Comparison of ENCODE assay signal across 1 cellular context in the genomic region with DNA sequence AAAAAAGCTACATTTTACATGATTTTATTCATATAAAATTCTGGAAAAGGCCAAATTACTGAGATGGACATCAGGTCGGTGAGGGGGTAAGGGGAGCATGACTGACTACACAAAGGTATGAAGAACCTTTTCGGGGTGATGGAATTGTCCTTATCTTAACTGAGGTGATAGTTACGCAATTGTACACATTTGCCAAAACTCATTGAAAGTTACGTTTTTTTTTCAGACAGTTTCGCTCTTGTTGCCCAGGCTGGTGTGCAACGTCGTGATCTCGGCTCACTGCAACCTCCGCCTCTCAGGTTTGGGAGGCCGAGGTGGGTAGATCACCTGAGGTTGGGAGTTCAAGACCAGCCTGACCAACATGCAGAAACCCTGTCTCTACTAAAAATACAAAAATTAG.
A peak's percentile ranks its signal among the peaks of the same experiment; 100 is the strongest.
TF ChIP-seq lines count a peak whose summit lies in the region.

No MANE protein-coding gene starts in this region.

TF ChIP-seq in K562, 482 proteins besides CTCF, POLR2A, EP300 and RAD21:
- TF ChIP-seq SRSF9 (IDR thresholded peaks at IDR 0.05; ENCODE audit: borderline replicate concordance, low read depth, low read length) (no peak), CEBPG (CRISPR knock-in tag; IDR thresholded peaks at IDR 0.05) (peak; percentile 8; the same call in 1 of the 2 replicates), CEBPG (tag; conservative IDR thresholded peaks at IDR 0.05 in 1 of 2, IDR thresholded peaks at IDR 0.05 in 1 of 2) (peak; percentile 40 to 41; a peak in 3 of 4 replicates), BMI1 (IDR thresholded peaks at IDR 0.05; ENCODE audit: low read length) (no peak), CEBPB (tag; IDR thresholded peaks at IDR 0.05) (peak; percentile 81), PHF20 (IDR thresholded peaks at IDR 0.05; ENCODE audit: partially characterized antibody) (no peak)
- TF ChIP-seq, protein P1, sequence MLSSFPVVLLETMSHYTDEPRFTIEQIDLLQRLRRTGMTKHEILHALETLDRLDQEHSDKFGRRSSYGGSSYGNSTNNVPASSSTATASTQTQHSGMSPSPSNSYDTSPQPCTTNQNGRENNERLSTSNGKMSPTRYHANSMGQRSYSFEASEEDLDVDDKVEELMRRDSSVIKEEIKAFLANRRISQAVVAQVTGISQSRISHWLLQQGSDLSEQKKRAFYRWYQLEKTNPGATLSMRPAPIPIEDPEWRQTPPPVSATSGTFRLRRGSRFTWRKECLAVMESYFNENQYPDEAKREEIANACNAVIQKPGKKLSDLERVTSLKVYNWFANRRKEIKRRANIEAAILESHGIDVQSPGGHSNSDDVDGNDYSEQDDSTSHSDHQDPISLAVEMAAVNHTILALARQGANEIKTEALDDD (IDR thresholded peaks at IDR 0.05), result no peak
- TF ChIP-seq, protein P2, sequence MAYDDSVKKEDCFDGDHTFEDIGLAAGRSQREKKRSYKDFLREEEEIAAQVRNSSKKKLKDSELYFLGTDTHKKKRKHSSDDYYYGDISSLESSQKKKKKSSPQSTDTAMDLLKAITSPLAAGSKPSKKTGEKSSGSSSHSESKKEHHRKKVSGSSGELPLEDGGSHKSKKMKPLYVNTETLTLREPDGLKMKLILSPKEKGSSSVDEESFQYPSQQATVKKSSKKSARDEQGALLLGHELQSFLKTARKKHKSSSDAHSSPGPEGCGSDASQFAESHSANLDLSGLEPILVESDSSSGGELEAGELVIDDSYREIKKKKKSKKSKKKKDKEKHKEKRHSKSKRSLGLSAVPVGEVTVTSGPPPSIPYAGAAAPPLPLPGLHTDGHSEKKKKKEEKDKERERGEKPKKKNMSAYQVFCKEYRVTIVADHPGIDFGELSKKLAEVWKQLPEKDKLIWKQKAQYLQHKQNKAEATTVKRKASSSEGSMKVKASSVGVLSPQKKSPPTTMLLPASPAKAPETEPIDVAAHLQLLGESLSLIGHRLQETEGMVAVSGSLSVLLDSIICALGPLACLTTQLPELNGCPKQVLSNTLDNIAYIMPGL (CRISPR knock-in tag; IDR thresholded peaks at IDR 0.05), result no peak
